ENCODE assay signal across 18 cellular contexts in genomic region chr11:74444173-74444832, GRCh38. TPM values are rescaled to one million over a fixed set of nuclear protein-coding genes. Genes with fewer than 3 reads are reported as not detected.
DNase-seq lines count a peak whose midpoint lies in the region; ATAC-seq and TF ChIP-seq lines count a peak whose summit lies in the region.
"Had no signal": no experiment of that assay in that cellular context is flagged by ENCODE, and none has a peak within 500 bp of the region (broad histone marks: within the 10 kb centered on the region; RNA-seq: fewer than 3 reads in every experiment).

No MANE protein-coding gene starts in this region.

- H3K79me1 ChIP-seq in mesendoderm (ENCODE audit: low read length) = no peaks in the 10 kb centered on the region

- no peak overlapping the region for H4K5ac ChIP-seq in mesendoderm (ENCODE audit: low read length)

- no peak overlapping the region for H2BK15ac ChIP-seq in mesendoderm (replicated peaks; ENCODE audit: low read depth)

- TF ChIP-seq POLR2A in vagina (IDR thresholded peaks at IDR 0.05) (no peak), right lobe of liver (IDR thresholded peaks at IDR 0.05) (no peak)

- no peaks in the 10 kb centered on the region for H4K20me1 ChIP-seq in mammary epithelial cell (ENCODE audit: insufficient read depth, low read length)

- no peaks in the 10 kb centered on the region for H3K27me3 ChIP-seq in mammary epithelial cell (ENCODE audit: insufficient read depth, low read length)
- no peaks in the 10 kb centered on the region for H3K27me3 ChIP-seq in SJCRH30
- no peaks in the 10 kb centered on the region for H3K27me3 ChIP-seq in mesendoderm (ENCODE audit: insufficient read depth, low read length, poor library complexity)
- H3K27me3 ChIP-seq in vagina = no peaks in the 10 kb centered on the region
- H3K27me3 ChIP-seq in right lobe of liver = no peaks in the 10 kb centered on the region
- H3K27me3 ChIP-seq: heart left ventricle had no signal

- H3K4me3 ChIP-seq in mammary epithelial cell (replicated peaks in 1 of 3; ENCODE audit: insufficient read depth in 1 of 3, low read depth in 2 of 3, low read length in 3 of 3) (no peak overlapping the region), SJCRH30 (peak overlapping the region; percentile 35), mesendoderm (ENCODE audit: low read length) (no peak overlapping the region), vagina (no peak overlapping the region), right lobe of liver (no peak overlapping the region)
- H3K4me3 ChIP-seq: heart left ventricle had no signal

- no peak overlapping the region for H3K23ac ChIP-seq in mesendoderm (ENCODE audit: low read length)

- no TSS peak for BruUV-seq in MCF 10A (replicated peaks; lab: Mats Ljungman, UMichigan)
- no TSS peak for BruUV-seq in mammary epithelial cell (replicated peaks; lab: Mats Ljungman, UMichigan)

- ATAC-seq in right lobe of liver = no peak
- ATAC-seq: activated CD8-positive, alpha-beta T cell treated with anti-CD3 and anti-CD28 coated beads for 36 hours; activated T-cell treated with anti-CD3 and anti-CD28 coated beads, Interleukin-2, amount 50 U/mL, for 72 hours; heart left ventricle; Panc1; stimulated activated naive CD8-positive, alpha-beta T cell treated with anti-CD3 and anti-CD28 coated beads, Interleukin-15, amount 100 ng/mL, for 72 hours had no signal

- 78% methylated on average over 6 of the region's 10 CpGs for WGBS in mammary epithelial cell (ENCODE audit: low coverage, missing lambda C conversion rate)
- no CpG with 5 or more reads among the region's 10 CpGs for WGBS in mesendoderm (ENCODE audit: extremely low coverage, insufficient coverage, low lambda C conversion rate)
- 67% methylated on average over 9 of the region's 10 CpGs for WGBS in right lobe of liver (ENCODE audit: insufficient coverage, low coverage, low lambda C conversion rate, missing lambda C conversion rate)

- dilution Hi-C loops in mammary epithelial cell (cut with HindIII; ENCODE audit: low sequenced_read_pairs) = loop anchor here (10.0 kb wide), 1 partner anchor 130 kb away; no protein-coding TSS in a partner anchor

- H3K4ac ChIP-seq in mesendoderm (ENCODE audit: low read depth, low read length) = no peak overlapping the region

- POLR2A ChIA-PET in MCF 10A (lab: Yijun Ruan, JAX) = interaction anchor here (0.6 to 2.4 kb wide), 2 partner anchors 167 to 189 kb away, joined by 3 to 10 read pairs; no protein-coding TSS in a partner anchor

- CTCF ChIA-PET in MCF 10A (lab: Yijun Ruan, JAX) = interaction anchor here (0.6 to 13.6 kb wide), 12 partner anchors 9 to 818 kb away, joined by 3 to 447 read pairs (median 3); no protein-coding TSS in a partner anchor
- CTCF ChIA-PET in mammary epithelial cell (lab: Charles Lee; ENCODE audit: low non-redundant PET) = no interaction called here

- H3K4me3 Mint-ChIP-seq in MCF 10A (ENCODE audit: unreplicated experiment) = no peak overlapping the region
- no peak overlapping the region for H3K4me3 Mint-ChIP-seq in activated CD4-positive, alpha-beta T cell treated with anti-CD3 and anti-CD28 coated beads, Interleukin-2, amount 10 ng/mL, durations not matched to agents 24 days and 14 days
- H3K4me3 Mint-ChIP-seq: activated CD8-positive, alpha-beta T cell treated with anti-CD3 and anti-CD28 coated beads for 36 hours; activated T-cell treated with anti-CD3 and anti-CD28 coated beads, Interleukin-2, amount 50 U/mL, for 72 hours; memory B cell; stimulated activated naive CD8-positive, alpha-beta T cell treated with anti-CD3 and anti-CD28 coated beads, Interleukin-15, amount 100 ng/mL, for 72 hours had no signal

- H3K27ac ChIP-seq in mammary epithelial cell (ENCODE audit: insufficient read depth, low read depth, low read length) (no peak overlapping the region), SJCRH30 (0 out of 2 replicates have a peak overlapping the region, but pooled peaks have one; percentile 31), mesendoderm (ENCODE audit: low read depth, low read length) (no peak overlapping the region), vagina (peak overlapping the region; percentile 50), right lobe of liver (no peak overlapping the region)
- H3K27ac ChIP-seq: heart left ventricle, KMS-11 had no signal

- H3K36me3 ChIP-seq in mammary epithelial cell (ENCODE audit: insufficient read depth, low read length) (no peaks in the 10 kb centered on the region), SJCRH30 (no peaks in the 10 kb centered on the region), mesendoderm (ENCODE audit: control insufficient read depth, insufficient read depth, low read length) (no peaks in the 10 kb centered on the region), vagina (no peaks in the 10 kb centered on the region), right lobe of liver (no peaks in the 10 kb centered on the region)
- H3K36me3 ChIP-seq: heart left ventricle had no signal

- H2BK120ac ChIP-seq in mesendoderm (ENCODE audit: low read depth, low read length) = no peak overlapping the region

- no peak overlapping the region for H3K18ac ChIP-seq in mesendoderm (ENCODE audit: low read length)

- TF ChIP-seq CTCF in MCF 10A (IDR thresholded peaks at IDR 0.05; ENCODE audit: unreplicated experiment) (no peak), mammary epithelial cell (conservative IDR thresholded peaks at IDR 0.05 in 1 of 2, IDR thresholded peaks at IDR 0.05 in 1 of 2; ENCODE audit: extremely low read depth in 1 of 2, insufficient read depth in 1 of 2, low read depth in 1 of 2, low read length in 2 of 2) (no peak), vagina (IDR thresholded peaks at IDR 0.05) (no peak), right lobe of liver (IDR thresholded peaks at IDR 0.05) (no peak)

- no peak overlapping the region for H3K56ac ChIP-seq in mesendoderm (ENCODE audit: low read length)

- no peak overlapping the region for H2AFZ ChIP-seq in mammary epithelial cell (ENCODE audit: low read depth, low read length)

- no peak overlapping the region for H2AK5ac ChIP-seq in mesendoderm (ENCODE audit: low read length)

- in situ Hi-C loops in mammary epithelial cell (cut with MboI; ENCODE audit: low sequenced_read_pairs in 2 of 2) = loop anchor here in 1 of 2 donors (5.0 kb wide), 2 partner anchors 57 to 187 kb away; no protein-coding TSS in a partner anchor

- H2BK5ac ChIP-seq in mesendoderm (ENCODE audit: low read length) = no peak overlapping the region

- DNase-seq in MCF 10A (ENCODE audit: unreplicated experiment) (no peak), mammary epithelial cell (no peak), SJCRH30 (peak; percentile 75 to 85), mesendoderm (peak; percentile 13), vagina (ENCODE audit: extremely low spot score in 2 of 2) (no peak), T-helper 9 cell (no peak), right lobe of liver (no peak)
- DNase-seq in activated CD4-positive, alpha-beta T cell treated with anti-CD3 and anti-CD28 coated beads, Interleukin-2, amount 10 ng/mL, durations not matched to agents 24 days and 14 days = no peak
- DNase-seq: activated CD8-positive, alpha-beta T cell treated with anti-CD3 and anti-CD28 coated beads for 36 hours; activated T-cell treated with anti-CD3 and anti-CD28 coated beads, Interleukin-2, amount 50 U/mL, for 72 hours; central memory CD4-positive, alpha-beta T cell; HCEC 1CT; heart left ventricle; stimulated activated naive CD8-positive, alpha-beta T cell treated with anti-CD3 and anti-CD28 coated beads, Interleukin-15, amount 100 ng/mL, for 72 hours; SW 1271 had no signal

- H3K9me3 Mint-ChIP-seq in MCF 10A (ENCODE audit: unreplicated experiment) = no peaks in the 10 kb centered on the region
- no peaks in the 10 kb centered on the region for H3K9me3 Mint-ChIP-seq in activated CD4-positive, alpha-beta T cell treated with anti-CD3 and anti-CD28 coated beads, Interleukin-2, amount 10 ng/mL, durations not matched to agents 24 days and 14 days
- H3K9me3 Mint-ChIP-seq: activated CD8-positive, alpha-beta T cell treated with anti-CD3 and anti-CD28 coated beads for 36 hours; memory B cell had no signal

- H3K9me3 ChIP-seq in mammary epithelial cell (replicated peaks; ENCODE audit: insufficient read depth, low read length) (no peaks in the 10 kb centered on the region), SJCRH30 (replicated peaks) (no peaks in the 10 kb centered on the region), vagina (no peaks in the 10 kb centered on the region), right lobe of liver (no peaks in the 10 kb centered on the region)

- intact Hi-C loops in MCF 10A (cut with micrococcal nuclease) (no loop called here), mammary epithelial cell (cut with micrococcal nuclease) (no loop called here), vagina (cut with DNase I) (no loop called here), right lobe of liver (cut with DNase I) (loop anchor here (5.0 to 10.0 kb wide), 2 partner anchors 52 to 190 kb away; no protein-coding TSS in a partner anchor)
- intact Hi-C loops in activated CD4-positive, alpha-beta T cell treated with anti-CD3 and anti-CD28 coated beads, Interleukin-2, amount 10 ng/mL, durations not matched to agents 24 days and 14 days (cut with micrococcal nuclease) = no loop called here

- no peaks in the 10 kb centered on the region for H3K36me3 Mint-ChIP-seq in MCF 10A (ENCODE audit: insufficient read depth, unreplicated experiment)
- no peaks in the 10 kb centered on the region for H3K36me3 Mint-ChIP-seq in activated CD4-positive, alpha-beta T cell treated with anti-CD3 and anti-CD28 coated beads, Interleukin-2, amount 10 ng/mL, durations not matched to agents 24 days and 14 days (ENCODE audit: low read depth)
- H3K36me3 Mint-ChIP-seq: memory B cell had no signal

- no peaks in the 10 kb centered on the region for H3K4me1 ChIP-seq in mammary epithelial cell (ENCODE audit: insufficient read depth, low read length)
- peaks cover 11% of the 10 kb centered on the region for H3K4me1 ChIP-seq in SJCRH30
- H3K4me1 ChIP-seq in mesendoderm (ENCODE audit: control insufficient read depth, low read depth, low read length) = no peaks in the 10 kb centered on the region
- H3K4me1 ChIP-seq in vagina = peaks cover 28% of the 10 kb centered on the region
- peaks cover 0 to 7% (median 4%) of the 10 kb centered on the region in 4 donors for H3K4me1 ChIP-seq in right lobe of liver

- H3K4me1 Mint-ChIP-seq in MCF 10A (ENCODE audit: insufficient read depth, unreplicated experiment) = peaks cover 16% of the 10 kb centered on the region
- H3K4me1 Mint-ChIP-seq in activated CD4-positive, alpha-beta T cell treated with anti-CD3 and anti-CD28 coated beads, Interleukin-2, amount 10 ng/mL, durations not matched to agents 24 days and 14 days = no peaks in the 10 kb centered on the region
- H3K4me1 Mint-ChIP-seq: memory B cell had no signal

- H4K8ac ChIP-seq in mesendoderm (ENCODE audit: low read depth, low read length) = no peak overlapping the region

- peak overlapping the region; percentile 32 for H3K27ac Mint-ChIP-seq in MCF 10A (ENCODE audit: low read depth, unreplicated experiment)
- H3K27ac Mint-ChIP-seq in activated CD4-positive, alpha-beta T cell treated with anti-CD3 and anti-CD28 coated beads, Interleukin-2, amount 10 ng/mL, durations not matched to agents 24 days and 14 days = no peak overlapping the region
- H3K27ac Mint-ChIP-seq: activated CD8-positive, alpha-beta T cell treated with anti-CD3 and anti-CD28 coated beads for 36 hours; activated T-cell treated with anti-CD3 and anti-CD28 coated beads, Interleukin-2, amount 50 U/mL, for 72 hours; memory B cell had no signal

- H3K4me2 ChIP-seq in mammary epithelial cell (ENCODE audit: insufficient read depth, low read depth, low read length) (no peak overlapping the region), mesendoderm (ENCODE audit: low read length) (no peak overlapping the region)
- H3K4me2 ChIP-seq: KMS-11 had no signal

- H3K79me2 ChIP-seq in mammary epithelial cell (ENCODE audit: insufficient read depth, low read length) (no peaks in the 10 kb centered on the region), mesendoderm (ENCODE audit: control insufficient read depth, insufficient read depth, low read length) (no peaks in the 10 kb centered on the region)

- H3K9ac ChIP-seq in mammary epithelial cell (ENCODE audit: insufficient read depth, low read length) = no peak overlapping the region
- no peak overlapping the region for H3K9ac ChIP-seq in mesendoderm (ENCODE audit: low read length)
- H3K9ac ChIP-seq: KMS-11 had no signal

- no peaks in the 10 kb centered on the region for H3K27me3 Mint-ChIP-seq in MCF 10A (ENCODE audit: insufficient read depth, unreplicated experiment)
- H3K27me3 Mint-ChIP-seq in activated CD4-positive, alpha-beta T cell treated with anti-CD3 and anti-CD28 coated beads, Interleukin-2, amount 10 ng/mL, durations not matched to agents 24 days and 14 days = no peaks in the 10 kb centered on the region
- H3K27me3 Mint-ChIP-seq: activated CD8-positive, alpha-beta T cell treated with anti-CD3 and anti-CD28 coated beads for 36 hours; stimulated activated naive CD8-positive, alpha-beta T cell treated with anti-CD3 and anti-CD28 coated beads, Interleukin-15, amount 100 ng/mL, for 72 hours had no signal

RNA-seq across cellular contexts. Expression of gene KCNE3, which starts 23.0 kb away (rescaled TPM):
- total RNA-seq in MCF 10A (2022) (not detected in 2 replicates), mammary epithelial cell (under 1 TPM in 1 of 2 donors, not detected in 1; 0.50 TPM), vagina (5.2 TPM), right lobe of liver (1 to 10 TPM; 1.3 to 7.6 (median 4.8) TPM)
- polyA plus RNA-seq in mammary epithelial cell = not detected
- polyA minus RNA-seq in mammary epithelial cell = not detected
- not detected in 2 replicates for total RNA-seq in SJCRH30 (2014; rRNA removed; shearing (Covaris generic))
- 8.2 TPM for polyA plus RNA-seq in mesendoderm (2013, experiment 1 of 2)
- polyA plus RNA-seq in mesendoderm (2013, experiment 2 of 2) = 7.7 TPM
- not detected in 2 replicates for total RNA-seq in activated CD4-positive, alpha-beta T cell treated with anti-CD3 and anti-CD28 coated beads, Interleukin-2, amount 10 ng/mL, durations not matched to agents 24 days and 14 days
- total RNA-seq: activated CD8-positive, alpha-beta T cell treated with anti-CD3 and anti-CD28 coated beads for 36 hours; activated T-cell treated with anti-CD3 and anti-CD28 coated beads, Interleukin-2, amount 50 U/mL, for 72 hours had no signal

RNA-seq across cellular contexts. Expression of gene PGM2L1, which starts 46.1 kb away (rescaled TPM):
- 0.59 and 0.75 TPM in 2 replicates for total RNA-seq in MCF 10A (2022)
- 1 to 10 TPM; 6.6 to 9.0 TPM for total RNA-seq in mammary epithelial cell
- 1.6 TPM for polyA plus RNA-seq in mammary epithelial cell
- 3.1 TPM for polyA minus RNA-seq in mammary epithelial cell
- total RNA-seq in SJCRH30 (2014; rRNA removed; shearing (Covaris generic)) = 7.5 and 9.0 TPM in 2 replicates
- 12.0 TPM for polyA plus RNA-seq in mesendoderm (2013, experiment 1 of 2)
- polyA plus RNA-seq in mesendoderm (2013, experiment 2 of 2) = 12.1 TPM
- total RNA-seq in vagina = 10.6 TPM
- total RNA-seq in activated CD4-positive, alpha-beta T cell treated with anti-CD3 and anti-CD28 coated beads, Interleukin-2, amount 10 ng/mL, durations not matched to agents 24 days and 14 days = 4.7 and 4.9 TPM in 2 replicates
- 1 to 10 TPM in 4 of 6 experiments, under 1 TPM in 2; 0.92 to 2.0 (median 1.2) TPM for total RNA-seq in right lobe of liver

RNA-seq across cellular contexts. Expression of gene LIPT2, which starts 49.2 kb away (rescaled TPM):
- 3.0 and 7.9 TPM in 2 replicates for total RNA-seq in MCF 10A (2022)
- total RNA-seq in mammary epithelial cell = 1 to 10 TPM; 4.3 to 5.0 TPM
- 3.0 TPM for polyA plus RNA-seq in mammary epithelial cell
- not detected for polyA minus RNA-seq in mammary epithelial cell
- 2.6 and 5.1 TPM in 2 replicates for total RNA-seq in SJCRH30 (2014; rRNA removed; shearing (Covaris generic))
- 8.3 TPM for polyA plus RNA-seq in mesendoderm (2013, experiment 1 of 2)
- 9.1 TPM for polyA plus RNA-seq in mesendoderm (2013, experiment 2 of 2)
- 3.9 TPM for total RNA-seq in vagina
- total RNA-seq in activated CD4-positive, alpha-beta T cell treated with anti-CD3 and anti-CD28 coated beads, Interleukin-2, amount 10 ng/mL, durations not matched to agents 24 days and 14 days = 3.1 and 4.7 TPM in 2 replicates
- 1 to 10 TPM in 5 of 6 experiments, under 1 TPM in 1; 0.89 to 2.9 (median 2.1) TPM for total RNA-seq in right lobe of liver

Comparison
In these comparisons a context has a peak if more than half of its experiments do, and no peak if none do; other contexts are left out.
1. DNase-seq: peak in SJCRH30 (2 of 2) and mesendoderm (single experiment); none in MCF 10A (single experiment), mammary epithelial cell (single experiment), vagina (0 of 2), T-helper 9 cell (single experiment), activated CD4-positive, alpha-beta T cell treated with anti-CD3 and anti-CD28 coated beads, Interleukin-2, amount 10 ng/mL, durations not matched to agents 24 days and 14 days (single experiment) and right lobe of liver (0 of 3).
2. H3K27ac ChIP-seq: peak in SJCRH30 (single experiment) and vagina (single experiment); none in mammary epithelial cell (single experiment), mesendoderm (single experiment) and right lobe of liver (0 of 3).
3. intact Hi-C loops: an anchor here in right lobe of liver (5.0 to 10.0 kb wide); none called in MCF 10A, mammary epithelial cell, vagina and activated CD4-positive, alpha-beta T cell treated with anti-CD3 and anti-CD28 coated beads, Interleukin-2, amount 10 ng/mL, durations not matched to agents 24 days and 14 days.